Comparison of ENCODE assay signal across 8 cellular contexts in the genomic region with DNA sequence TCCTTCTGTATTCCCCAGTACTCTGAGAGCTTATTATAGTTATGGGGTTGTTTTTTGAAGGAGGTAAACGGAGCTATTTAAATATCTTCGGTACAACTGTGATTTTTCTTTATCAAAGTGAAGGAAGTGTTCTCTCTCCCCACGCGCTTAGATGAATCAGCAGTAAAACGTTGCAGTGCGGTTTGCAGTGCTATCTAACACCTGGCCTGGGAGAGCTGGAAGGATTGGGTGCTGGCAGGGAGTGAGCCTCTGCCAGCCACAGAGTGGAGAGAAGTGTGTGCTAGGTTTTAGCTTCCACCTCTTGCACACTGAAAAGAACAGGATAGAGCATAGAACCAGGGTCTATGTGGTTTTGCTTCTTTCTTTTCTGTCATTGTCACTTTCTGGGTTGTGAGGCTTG.
DNase-seq lines count a peak whose midpoint lies in the region; ATAC-seq and TF ChIP-seq lines count a peak whose summit lies in the region.

No MANE protein-coding gene starts in this region.

- ATAC-seq in GM19397 (IDR thresholded peaks at IDR 0.05; ENCODE audit: unreplicated experiment) (peak; percentile 74), RWPE2 (ENCODE audit: low read depth) (peak; percentile 82), left lobe of liver (peak; percentile 97)
- peak; percentile 98 for ATAC-seq in activated naive CD8-positive, alpha-beta T cell treated with anti-CD3 and anti-CD28 coated beads, Interleukin-2, amount 50 U/mL, for 24 hours

- H3K4me3 Mint-ChIP-seq in activated naive CD8-positive, alpha-beta T cell treated with anti-CD3 and anti-CD28 coated beads, Interleukin-2, amount 50 U/mL, for 24 hours: peak overlapping the region; percentile 58

- H3K4me1 Mint-ChIP-seq in activated naive CD8-positive, alpha-beta T cell treated with anti-CD3 and anti-CD28 coated beads, Interleukin-2, amount 50 U/mL, for 24 hours: peaks cover 22% of the 10 kb centered on the region

- TF ChIP-seq CTCF in RWPE2 (IDR thresholded peaks at IDR 0.05; ENCODE audit: poor library complexity, severe bottlenecking): no peak
- TF ChIP-seq CTCF in Peyer's patch (IDR thresholded peaks at IDR 0.05): no peak

- H3K27me3 ChIP-seq in BLaER1: no peaks in the 10 kb centered on the region
- no peaks in the 10 kb centered on the region for H3K27me3 ChIP-seq in RWPE2 (ENCODE audit: insufficient read depth, poor library complexity, severe bottlenecking)
- H3K27me3 ChIP-seq in Peyer's patch: no peaks in the 10 kb centered on the region

- TF ChIP-seq POLR2A in Peyer's patch (IDR thresholded peaks at IDR 0.05): no peak

- no peaks in the 10 kb centered on the region for H4K20me1 ChIP-seq in BLaER1

- DNase-seq in HPDE6-E6E7 (ENCODE audit: extremely low spot score) (peak; percentile 64), RWPE2 (ENCODE audit: low spot score) (no peak), left lobe of liver (ENCODE audit: low spot score) (no peak), Peyer's patch (no peak)
- DNase-seq in activated naive CD8-positive, alpha-beta T cell treated with anti-CD3 and anti-CD28 coated beads, Interleukin-2, amount 50 U/mL, for 24 hours: peak; percentile 45
- peak; percentile 9 for DNase-seq in stimulated activated CD8-positive, alpha-beta memory T cell treated with anti-CD3 and anti-CD28 coated beads, Interleukin-7, amount 100 ng/mL, for 24 hours (ENCODE audit: low read depth)

- H3K4me1 ChIP-seq in BLaER1: peaks cover 33% of the 10 kb centered on the region
- H3K4me1 ChIP-seq in RWPE2 (ENCODE audit: insufficient read depth, poor library complexity, severe bottlenecking): no peaks in the 10 kb centered on the region
- H3K4me1 ChIP-seq in Peyer's patch: no peaks in the 10 kb centered on the region

- no peaks in the 10 kb centered on the region for H3K9me3 ChIP-seq in BLaER1
- H3K9me3 ChIP-seq in RWPE2 (ENCODE audit: severe bottlenecking): no peaks in the 10 kb centered on the region
- no peaks in the 10 kb centered on the region for H3K9me3 ChIP-seq in Peyer's patch

- H3K27me3 Mint-ChIP-seq in activated naive CD8-positive, alpha-beta T cell treated with anti-CD3 and anti-CD28 coated beads, Interleukin-2, amount 50 U/mL, for 24 hours: no peaks in the 10 kb centered on the region

- peaks cover 23% of the 10 kb centered on the region for H3K36me3 Mint-ChIP-seq in activated naive CD8-positive, alpha-beta T cell treated with anti-CD3 and anti-CD28 coated beads, Interleukin-2, amount 50 U/mL, for 24 hours (ENCODE audit: low read depth)

- peak overlapping the region; percentile 68 for H3K27ac ChIP-seq in BLaER1
- no peak overlapping the region for H3K27ac ChIP-seq in RWPE2 (ENCODE audit: poor library complexity, severe bottlenecking)
- no peak overlapping the region for H3K27ac ChIP-seq in Peyer's patch

- peak overlapping the region; percentile 54 for H3K27ac Mint-ChIP-seq in activated naive CD8-positive, alpha-beta T cell treated with anti-CD3 and anti-CD28 coated beads, Interleukin-2, amount 50 U/mL, for 24 hours

- no peaks in the 10 kb centered on the region for H3K9me3 Mint-ChIP-seq in activated naive CD8-positive, alpha-beta T cell treated with anti-CD3 and anti-CD28 coated beads, Interleukin-2, amount 50 U/mL, for 24 hours

- peaks cover 4% of the 10 kb centered on the region; the same call in 1 of the 2 replicates for H3K36me3 ChIP-seq in BLaER1
- peaks cover 8% of the 10 kb centered on the region; the same call in 1 of the 2 replicates for H3K36me3 ChIP-seq in RWPE2 (ENCODE audit: low read depth)
- peaks cover 0 to 5% (median 0%) of the 10 kb centered on the region in 3 donors for H3K36me3 ChIP-seq in Peyer's patch

- peak overlapping the region; percentile 59 for H3K9ac ChIP-seq in BLaER1

- peak overlapping the region; percentile 58 for H3K4me3 ChIP-seq in BLaER1
- no peak overlapping the region for H3K4me3 ChIP-seq in RWPE2 (ENCODE audit: severe bottlenecking)
- H3K4me3 ChIP-seq in Peyer's patch: no peak overlapping the region

- H3K4me2 ChIP-seq in BLaER1: peak overlapping the region; percentile 87

Comparison
In these comparisons a context has a peak if more than half of its experiments do, and no peak if none do; other contexts are left out.
1. DNase-seq: peak in HPDE6-E6E7 (single experiment), activated naive CD8-positive, alpha-beta T cell treated with anti-CD3 and anti-CD28 coated beads, Interleukin-2, amount 50 U/mL, for 24 hours (single experiment) and stimulated activated CD8-positive, alpha-beta memory T cell treated with anti-CD3 and anti-CD28 coated beads, Interleukin-7, amount 100 ng/mL, for 24 hours (single experiment); none in RWPE2 (single experiment), left lobe of liver (single experiment) and Peyer's patch (0 of 3).
2. Peak in every context shown above with its lines, with median percentiles within 50 percentile points of each other: ATAC-seq.